ENCODE assay signal across 8 cellular contexts in genomic region chr2:86441392-86441788, GRCh38. TPM values are rescaled to one million over a fixed set of nuclear protein-coding genes. Genes with fewer than 3 reads are reported as not detected.
DNase-seq lines count a peak whose midpoint lies in the region; ATAC-seq and TF ChIP-seq lines count a peak whose summit lies in the region.

No MANE protein-coding gene starts in this region.

- intact Hi-C loops in activated CD4-positive, alpha-beta T cell treated with anti-CD3 and anti-CD28 coated beads, Interleukin-2, amount 10 ng/mL, durations not matched to agents 24 days and 14 days (cut with micrococcal nuclease): loop anchor here (2.0 to 5.0 kb wide), 2 partner anchors 41 to 335 kb away; partner anchors contain the start of gene PTCD3

- ATAC-seq in effector memory CD8-positive, alpha-beta T cell (replicated peaks): no peak
- no peak for ATAC-seq in HG03159 (IDR thresholded peaks at IDR 0.05; ENCODE audit: unreplicated experiment)

- H3K27ac Mint-ChIP-seq in activated CD4-positive, alpha-beta T cell treated with anti-CD3 and anti-CD28 coated beads, Interleukin-2, amount 10 ng/mL, durations not matched to agents 24 days and 14 days: peak overlapping the region; percentile 99
- peak overlapping the region; percentile 92 to 97 for H3K27ac Mint-ChIP-seq in effector memory CD8-positive, alpha-beta T cell
- H3K27ac Mint-ChIP-seq in osteocyte (ENCODE audit: unreplicated experiment): peak overlapping the region; percentile 100

- H3K4me3 ChIP-seq in LNCaP clone FGC (ENCODE audit: low read depth, low read length): peak overlapping the region; percentile 84

- peaks cover 4% of the 10 kb centered on the region for H3K27me3 Mint-ChIP-seq in activated CD4-positive, alpha-beta T cell treated with anti-CD3 and anti-CD28 coated beads, Interleukin-2, amount 10 ng/mL, durations not matched to agents 24 days and 14 days
- H3K27me3 Mint-ChIP-seq in effector memory CD8-positive, alpha-beta T cell: no peaks in the 10 kb centered on the region
- peaks cover 4% of the 10 kb centered on the region for H3K27me3 Mint-ChIP-seq in osteocyte (ENCODE audit: unreplicated experiment)

- TF ChIP-seq CTCF in LNCaP clone FGC (IDR thresholded peaks at IDR 0.05; ENCODE audit: control insufficient read depth, extremely low read depth, insufficient read depth) (no peak), osteocyte (IDR thresholded peaks at IDR 0.05) (no peak)

- H3K4me3 Mint-ChIP-seq in activated CD4-positive, alpha-beta T cell treated with anti-CD3 and anti-CD28 coated beads, Interleukin-2, amount 10 ng/mL, durations not matched to agents 24 days and 14 days: peak overlapping the region; percentile 95
- H3K4me3 Mint-ChIP-seq in effector memory CD8-positive, alpha-beta T cell: peak overlapping the region; percentile 93 to 94
- H3K4me3 Mint-ChIP-seq in osteocyte (ENCODE audit: unreplicated experiment): peak overlapping the region; percentile 86

- DNase-seq in activated CD4-positive, alpha-beta T cell treated with anti-CD3 and anti-CD28 coated beads, Interleukin-2, amount 10 ng/mL, durations not matched to agents 24 days and 14 days: no peak
- no peak for DNase-seq in activated CD4-positive, alpha-beta T cell treated with anti-CD3 and anti-CD28 coated beads for 1 hour
- no peak for DNase-seq in LNCaP clone FGC (ENCODE audit: low read depth)
- no peak for DNase-seq in effector memory CD8-positive, alpha-beta T cell
- DNase-seq in osteocyte (ENCODE audit: extremely low spot score, unreplicated experiment): no peak
- no peak for DNase-seq in activated CD4-positive, CD25-positive, alpha-beta regulatory T cell (lab: John Stamatoyannopoulos, UW)
- no peak for DNase-seq in activated CD4-positive, alpha-beta T cell treated with anti-CD3 and anti-CD28 coated beads for 4 hours

- H3K4me1 Mint-ChIP-seq in activated CD4-positive, alpha-beta T cell treated with anti-CD3 and anti-CD28 coated beads, Interleukin-2, amount 10 ng/mL, durations not matched to agents 24 days and 14 days: peaks cover 46% of the 10 kb centered on the region
- peaks cover 29 to 41% of the 10 kb centered on the region in 2 donors for H3K4me1 Mint-ChIP-seq in effector memory CD8-positive, alpha-beta T cell (ENCODE audit: low read depth in 2 of 2)
- H3K4me1 Mint-ChIP-seq in osteocyte (ENCODE audit: unreplicated experiment): peaks cover 29% of the 10 kb centered on the region

- peaks cover 59% of the 10 kb centered on the region for H3K36me3 Mint-ChIP-seq in activated CD4-positive, alpha-beta T cell treated with anti-CD3 and anti-CD28 coated beads, Interleukin-2, amount 10 ng/mL, durations not matched to agents 24 days and 14 days (ENCODE audit: low read depth)
- peaks cover 49% of the 10 kb centered on the region for H3K36me3 Mint-ChIP-seq in effector memory CD8-positive, alpha-beta T cell (ENCODE audit: insufficient read depth)
- H3K36me3 Mint-ChIP-seq in osteocyte (ENCODE audit: unreplicated experiment): peaks cover 32% of the 10 kb centered on the region

- peaks cover 14% of the 10 kb centered on the region for H3K9me3 Mint-ChIP-seq in activated CD4-positive, alpha-beta T cell treated with anti-CD3 and anti-CD28 coated beads, Interleukin-2, amount 10 ng/mL, durations not matched to agents 24 days and 14 days
- H3K9me3 Mint-ChIP-seq in effector memory CD8-positive, alpha-beta T cell: peaks cover 0 to 1% of the 10 kb centered on the region in 2 donors
- peaks cover 26% of the 10 kb centered on the region for H3K9me3 Mint-ChIP-seq in osteocyte (ENCODE audit: unreplicated experiment)

RNA-seq across cellular contexts. Expression of gene KDM3A, which starts 0.2 kb away (rescaled TPM):
- 69.6 and 74.0 TPM in 2 replicates for total RNA-seq in activated CD4-positive, alpha-beta T cell treated with anti-CD3 and anti-CD28 coated beads, Interleukin-2, amount 10 ng/mL, durations not matched to agents 24 days and 14 days
- 38.9 and 44.8 TPM in 2 replicates for total RNA-seq in osteocyte
